1 cellular context compared by ENCODE assay signal in the genomic region with DNA sequence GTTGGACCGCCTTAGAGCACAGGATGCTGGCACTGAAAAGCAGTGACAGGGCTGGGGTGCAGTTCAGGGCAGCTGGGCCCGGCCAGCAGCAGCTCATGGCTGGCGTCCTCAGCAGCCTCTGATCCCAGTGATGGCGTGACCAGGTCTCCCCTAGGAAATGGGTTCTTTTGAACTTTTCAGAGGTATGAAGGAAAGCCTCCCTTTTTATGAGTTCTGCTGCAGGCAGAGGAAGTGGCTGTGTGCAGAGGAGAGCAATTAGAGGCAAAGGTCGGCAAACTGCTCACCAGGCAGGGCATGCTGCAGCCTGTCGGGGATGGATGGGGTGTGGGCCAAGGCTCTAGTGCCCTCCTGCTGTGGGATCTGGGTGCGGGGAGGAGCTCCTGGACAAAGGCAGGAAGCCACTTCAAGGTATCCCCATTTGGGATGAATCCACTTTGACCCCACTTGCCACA.
TF ChIP-seq lines count a peak whose summit lies in the region.

No MANE protein-coding gene starts in this region.

TF ChIP-seq in HepG2, 621 proteins besides CTCF, POLR2A, EP300 and RAD21 (continued from another document and continues in another):
- TF ChIP-seq, protein P1, sequence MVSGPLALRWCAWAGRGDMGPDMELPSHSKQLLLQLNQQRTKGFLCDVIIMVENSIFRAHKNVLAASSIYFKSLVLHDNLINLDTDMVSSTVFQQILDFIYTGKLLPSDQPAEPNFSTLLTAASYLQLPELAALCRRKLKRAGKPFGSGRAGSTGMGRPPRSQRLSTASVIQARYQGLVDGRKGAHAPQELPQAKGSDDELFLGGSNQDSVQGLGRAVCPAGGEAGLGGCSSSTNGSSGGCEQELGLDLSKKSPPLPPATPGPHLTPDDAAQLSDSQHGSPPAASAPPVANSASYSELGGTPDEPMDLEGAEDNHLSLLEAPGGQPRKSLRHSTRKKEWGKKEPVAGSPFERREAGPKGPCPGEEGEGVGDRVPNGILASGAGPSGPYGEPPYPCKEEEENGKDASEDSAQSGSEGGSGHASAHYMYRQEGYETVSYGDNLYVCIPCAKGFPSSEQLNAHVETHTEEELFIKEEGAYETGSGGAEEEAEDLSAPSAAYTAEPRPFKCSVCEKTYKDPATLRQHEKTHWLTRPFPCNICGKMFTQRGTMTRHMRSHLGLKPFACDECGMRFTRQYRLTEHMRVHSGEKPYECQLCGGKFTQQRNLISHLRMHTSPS (CRISPR knock-in tag; IDR thresholded peaks at IDR 0.05; ENCODE audit: low read depth) = peak; percentile 80; the same call in 1 of the 2 replicates
- TF ChIP-seq ZSCAN20 (CRISPR knock-in tag; IDR thresholded peaks at IDR 0.05; ENCODE audit: borderline replicate concordance) = 0 out of 2 replicates have a peak, but pooled peaks have one; percentile 33
- TF ChIP-seq MYC (CRISPR knock-in tag; IDR thresholded peaks at IDR 0.05; ENCODE audit: borderline replicate concordance) = 0 out of 2 replicates have a peak, but pooled peaks have one; percentile 63
- TF ChIP-seq, protein P2, sequence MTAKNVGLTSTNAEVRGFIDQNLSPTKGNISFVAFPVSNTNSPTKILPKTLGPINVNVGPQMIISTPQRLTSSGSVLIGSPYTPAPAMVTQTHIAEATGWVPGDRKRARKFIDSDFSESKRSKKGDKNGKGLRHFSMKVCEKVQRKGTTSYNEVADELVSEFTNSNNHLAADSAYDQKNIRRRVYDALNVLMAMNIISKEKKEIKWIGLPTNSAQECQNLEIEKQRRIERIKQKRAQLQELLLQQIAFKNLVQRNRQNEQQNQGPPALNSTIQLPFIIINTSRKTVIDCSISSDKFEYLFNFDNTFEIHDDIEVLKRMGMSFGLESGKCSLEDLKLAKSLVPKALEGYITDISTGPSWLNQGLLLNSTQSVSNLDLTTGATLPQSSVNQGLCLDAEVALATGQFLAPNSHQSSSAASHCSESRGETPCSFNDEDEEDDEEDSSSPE (CRISPR knock-in tag; IDR thresholded peaks at IDR 0.05) = no peak
- TF ChIP-seq, protein P3, sequence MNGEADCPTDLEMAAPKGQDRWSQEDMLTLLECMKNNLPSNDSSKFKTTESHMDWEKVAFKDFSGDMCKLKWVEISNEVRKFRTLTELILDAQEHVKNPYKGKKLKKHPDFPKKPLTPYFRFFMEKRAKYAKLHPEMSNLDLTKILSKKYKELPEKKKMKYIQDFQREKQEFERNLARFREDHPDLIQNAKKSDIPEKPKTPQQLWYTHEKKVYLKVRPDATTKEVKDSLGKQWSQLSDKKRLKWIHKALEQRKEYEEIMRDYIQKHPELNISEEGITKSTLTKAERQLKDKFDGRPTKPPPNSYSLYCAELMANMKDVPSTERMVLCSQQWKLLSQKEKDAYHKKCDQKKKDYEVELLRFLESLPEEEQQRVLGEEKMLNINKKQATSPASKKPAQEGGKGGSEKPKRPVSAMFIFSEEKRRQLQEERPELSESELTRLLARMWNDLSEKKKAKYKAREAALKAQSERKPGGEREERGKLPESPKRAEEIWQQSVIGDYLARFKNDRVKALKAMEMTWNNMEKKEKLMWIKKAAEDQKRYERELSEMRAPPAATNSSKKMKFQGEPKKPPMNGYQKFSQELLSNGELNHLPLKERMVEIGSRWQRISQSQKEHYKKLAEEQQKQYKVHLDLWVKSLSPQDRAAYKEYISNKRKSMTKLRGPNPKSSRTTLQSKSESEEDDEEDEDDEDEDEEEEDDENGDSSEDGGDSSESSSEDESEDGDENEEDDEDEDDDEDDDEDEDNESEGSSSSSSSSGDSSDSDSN (CRISPR knock-in tag; IDR thresholded peaks at IDR 0.05) = peak; percentile 33; the same call in 1 of the 2 replicates
- peak; percentile 44; the same call in 1 of the 2 replicates for TF ChIP-seq PHF21A (CRISPR knock-in tag; IDR thresholded peaks at IDR 0.05)
- peak; percentile 52 for TF ChIP-seq RARA (CRISPR knock-in tag; IDR thresholded peaks at IDR 0.05)
- no peak for TF ChIP-seq SIN3B (IDR thresholded peaks at IDR 0.05; ENCODE audit: low read length)
- peak; percentile 75 for TF ChIP-seq HNF4A (CRISPR knock-in tag; IDR thresholded peaks at IDR 0.05)
- TF ChIP-seq KDM5A (IDR thresholded peaks at IDR 0.05; ENCODE audit: borderline replicate concordance, low read length) = no peak
- peak; percentile 26; the same call in 1 of the 2 replicates for TF ChIP-seq ZNF788 (CRISPR knock-in tag; IDR thresholded peaks at IDR 0.05; ENCODE audit: borderline replicate concordance)
- 0 out of 2 replicates have a peak, but pooled peaks have one; percentile 24 for TF ChIP-seq HOXA5 (CRISPR knock-in tag; IDR thresholded peaks at IDR 0.05)
- no peak for TF ChIP-seq LCORL (IDR thresholded peaks at IDR 0.05)
- TF ChIP-seq LCORL (CRISPR knock-in tag; IDR thresholded peaks at IDR 0.05) = 0 out of 2 replicates have a peak, but pooled peaks have one; percentile 73
- TF ChIP-seq ZNF350 (CRISPR knock-in tag; IDR thresholded peaks at IDR 0.05; ENCODE audit: borderline replicate concordance, low read depth) = no peak
- 0 out of 2 replicates have a peak, but pooled peaks have one; percentile 25 for TF ChIP-seq ZMYM2 (CRISPR knock-in tag; IDR thresholded peaks at IDR 0.05)
- peak; percentile 16; the same call in 1 of the 2 replicates for TF ChIP-seq CEBPG (CRISPR knock-in tag; IDR thresholded peaks at IDR 0.05)
- 0 out of 2 replicates have a peak, but pooled peaks have one; percentile 40 for TF ChIP-seq ZNF205 (CRISPR knock-in tag; IDR thresholded peaks at IDR 0.05)
- peak; percentile 57; the same call in 1 of the 2 replicates for TF ChIP-seq HDAC2 (CRISPR knock-in tag; IDR thresholded peaks at IDR 0.05)
- TF ChIP-seq BRCA1 (CRISPR knock-in tag; IDR thresholded peaks at IDR 0.05) = 0 out of 2 replicates have a peak, but pooled peaks have one; percentile 30
- no peak for TF ChIP-seq FOXA1 (IDR thresholded peaks at IDR 0.05)
- TF ChIP-seq FOXA1 (CRISPR knock-in tag; IDR thresholded peaks at IDR 0.05) = peak; percentile 34; the same call in 1 of the 2 replicates
- TF ChIP-seq ZNF292 (CRISPR knock-in tag; IDR thresholded peaks at IDR 0.05; ENCODE audit: borderline replicate concordance, low read depth) = peak; percentile 98
- TF ChIP-seq, protein P4, sequence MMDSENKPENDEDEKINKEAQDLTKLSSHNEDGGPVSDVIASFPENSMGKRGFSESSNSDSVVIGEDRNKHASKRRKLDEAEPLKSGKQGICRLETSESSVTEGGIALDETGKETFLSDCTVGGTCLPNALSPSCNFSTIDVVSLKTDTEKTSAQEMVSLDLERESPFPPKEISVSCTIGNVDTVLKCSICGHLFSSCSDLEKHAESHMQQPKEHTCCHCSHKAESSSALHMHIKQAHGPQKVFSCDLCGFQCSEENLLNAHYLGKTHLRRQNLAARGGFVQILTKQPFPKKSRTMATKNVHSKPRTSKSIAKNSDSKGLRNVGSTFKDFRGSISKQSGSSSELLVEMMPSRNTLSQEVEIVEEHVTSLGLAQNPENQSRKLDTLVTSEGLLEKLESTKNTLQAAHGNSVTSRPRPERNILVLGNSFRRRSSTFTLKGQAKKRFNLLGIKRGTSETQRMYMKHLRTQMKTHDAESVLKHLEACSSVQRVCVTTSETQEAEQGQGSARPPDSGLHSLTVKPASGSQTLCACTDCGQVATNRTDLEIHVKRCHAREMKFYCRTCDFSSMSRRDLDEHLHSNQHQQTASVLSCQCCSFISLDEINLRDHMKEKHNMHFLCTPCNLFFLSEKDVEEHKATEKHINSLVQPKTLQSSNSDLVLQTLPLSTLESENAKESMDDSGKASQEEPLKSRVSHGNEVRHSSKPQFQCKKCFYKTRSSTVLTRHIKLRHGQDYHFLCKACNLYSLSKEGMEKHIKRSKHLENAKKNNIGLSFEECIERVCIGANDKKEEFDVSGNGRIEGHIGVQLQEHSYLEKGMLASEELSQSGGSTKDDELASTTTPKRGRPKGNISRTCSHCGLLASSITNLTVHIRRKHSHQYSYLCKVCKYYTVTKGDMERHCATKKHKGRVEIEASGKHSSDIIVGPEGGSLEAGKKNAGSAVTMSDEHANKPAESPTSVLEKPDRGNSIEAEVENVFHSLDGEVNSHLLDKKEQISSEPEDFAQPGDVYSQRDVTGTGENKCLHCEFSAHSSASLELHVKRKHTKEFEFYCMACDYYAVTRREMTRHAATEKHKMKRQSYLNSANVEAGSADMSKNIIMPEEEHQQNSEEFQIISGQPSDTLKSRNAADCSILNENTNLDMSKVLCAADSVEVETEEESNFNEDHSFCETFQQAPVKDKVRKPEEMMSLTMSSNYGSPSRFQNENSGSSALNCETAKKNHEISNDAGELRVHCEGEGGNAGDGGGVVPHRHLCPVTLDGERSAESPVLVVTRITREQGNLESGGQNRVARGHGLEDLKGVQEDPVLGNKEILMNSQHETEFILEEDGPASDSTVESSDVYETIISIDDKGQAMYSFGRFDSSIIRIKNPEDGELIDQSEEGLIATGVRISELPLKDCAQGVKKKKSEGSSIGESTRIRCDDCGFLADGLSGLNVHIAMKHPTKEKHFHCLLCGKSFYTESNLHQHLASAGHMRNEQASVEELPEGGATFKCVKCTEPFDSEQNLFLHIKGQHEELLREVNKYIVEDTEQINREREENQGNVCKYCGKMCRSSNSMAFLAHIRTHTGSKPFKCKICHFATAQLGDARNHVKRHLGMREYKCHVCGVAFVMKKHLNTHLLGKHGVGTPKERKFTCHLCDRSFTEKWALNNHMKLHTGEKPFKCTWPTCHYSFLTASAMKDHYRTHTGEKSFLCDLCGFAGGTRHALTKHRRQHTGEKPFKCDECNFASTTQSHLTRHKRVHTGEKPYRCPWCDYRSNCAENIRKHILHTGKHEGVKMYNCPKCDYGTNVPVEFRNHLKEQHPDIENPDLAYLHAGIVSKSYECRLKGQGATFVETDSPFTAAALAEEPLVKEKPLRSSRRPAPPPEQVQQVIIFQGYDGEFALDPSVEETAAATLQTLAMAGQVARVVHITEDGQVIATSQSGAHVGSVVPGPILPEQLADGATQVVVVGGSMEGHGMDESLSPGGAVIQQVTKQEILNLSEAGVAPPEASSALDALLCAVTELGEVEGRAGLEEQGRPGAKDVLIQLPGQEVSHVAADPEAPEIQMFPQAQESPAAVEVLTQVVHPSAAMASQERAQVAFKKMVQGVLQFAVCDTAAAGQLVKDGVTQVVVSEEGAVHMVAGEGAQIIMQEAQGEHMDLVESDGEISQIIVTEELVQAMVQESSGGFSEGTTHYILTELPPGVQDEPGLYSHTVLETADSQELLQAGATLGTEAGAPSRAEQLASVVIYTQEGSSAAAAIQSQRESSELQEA (CRISPR knock-in tag; IDR thresholded peaks at IDR 0.05; ENCODE audit: not compliant biosample characterization) = no peak
- TF ChIP-seq PPARG (CRISPR knock-in tag; conservative IDR thresholded peaks at IDR 0.05) = peak; percentile 92
- 0 out of 2 replicates have a peak, but pooled peaks have one; percentile 30 for TF ChIP-seq MEIS1 (CRISPR knock-in tag; IDR thresholded peaks at IDR 0.05; ENCODE audit: borderline replicate concordance)
- TF ChIP-seq, protein P5, sequence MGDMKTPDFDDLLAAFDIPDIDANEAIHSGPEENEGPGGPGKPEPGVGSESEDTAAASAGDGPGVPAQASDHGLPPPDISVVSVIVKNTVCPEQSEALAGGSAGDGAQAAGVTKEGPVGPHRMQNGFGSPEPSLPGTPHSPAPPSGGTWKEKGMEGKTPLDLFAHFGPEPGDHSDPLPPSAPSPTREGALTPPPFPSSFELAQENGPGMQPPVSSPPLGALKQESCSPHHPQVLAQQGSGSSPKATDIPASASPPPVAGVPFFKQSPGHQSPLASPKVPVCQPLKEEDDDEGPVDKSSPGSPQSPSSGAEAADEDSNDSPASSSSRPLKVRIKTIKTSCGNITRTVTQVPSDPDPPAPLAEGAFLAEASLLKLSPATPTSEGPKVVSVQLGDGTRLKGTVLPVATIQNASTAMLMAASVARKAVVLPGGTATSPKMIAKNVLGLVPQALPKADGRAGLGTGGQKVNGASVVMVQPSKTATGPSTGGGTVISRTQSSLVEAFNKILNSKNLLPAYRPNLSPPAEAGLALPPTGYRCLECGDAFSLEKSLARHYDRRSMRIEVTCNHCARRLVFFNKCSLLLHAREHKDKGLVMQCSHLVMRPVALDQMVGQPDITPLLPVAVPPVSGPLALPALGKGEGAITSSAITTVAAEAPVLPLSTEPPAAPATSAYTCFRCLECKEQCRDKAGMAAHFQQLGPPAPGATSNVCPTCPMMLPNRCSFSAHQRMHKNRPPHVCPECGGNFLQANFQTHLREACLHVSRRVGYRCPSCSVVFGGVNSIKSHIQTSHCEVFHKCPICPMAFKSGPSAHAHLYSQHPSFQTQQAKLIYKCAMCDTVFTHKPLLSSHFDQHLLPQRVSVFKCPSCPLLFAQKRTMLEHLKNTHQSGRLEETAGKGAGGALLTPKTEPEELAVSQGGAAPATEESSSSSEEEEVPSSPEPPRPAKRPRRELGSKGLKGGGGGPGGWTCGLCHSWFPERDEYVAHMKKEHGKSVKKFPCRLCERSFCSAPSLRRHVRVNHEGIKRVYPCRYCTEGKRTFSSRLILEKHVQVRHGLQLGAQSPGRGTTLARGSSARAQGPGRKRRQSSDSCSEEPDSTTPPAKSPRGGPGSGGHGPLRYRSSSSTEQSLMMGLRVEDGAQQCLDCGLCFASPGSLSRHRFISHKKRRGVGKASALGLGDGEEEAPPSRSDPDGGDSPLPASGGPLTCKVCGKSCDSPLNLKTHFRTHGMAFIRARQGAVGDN (CRISPR knock-in tag; IDR thresholded peaks at IDR 0.05) = peak; percentile 96
- no peak for TF ChIP-seq POLR2AphosphoS5 (IDR thresholded peaks at IDR 0.05; ENCODE audit: low read depth, low read length)
- TF ChIP-seq ZBTB38 (CRISPR knock-in tag; IDR thresholded peaks at IDR 0.05) = peak; percentile 28; the same call in 1 of the 2 replicates
- peak; percentile 66 for TF ChIP-seq POGZ (CRISPR knock-in tag; IDR thresholded peaks at IDR 0.05)
- no peak for TF ChIP-seq GABPA (IDR thresholded peaks at IDR 0.05; ENCODE audit: low read depth, low read length)
- TF ChIP-seq GABPA (CRISPR knock-in tag; IDR thresholded peaks at IDR 0.05; ENCODE audit: low read depth) = peak; percentile 33; the same call in 1 of the 2 replicates
- no peak for TF ChIP-seq MTA1 (CRISPR knock-in tag; IDR thresholded peaks at IDR 0.05; ENCODE audit: borderline replicate concordance)
- TF ChIP-seq HOXA9 (CRISPR knock-in tag; IDR thresholded peaks at IDR 0.05; ENCODE audit: borderline replicate concordance) = no peak
- TF ChIP-seq SATB2 (CRISPR knock-in tag; IDR thresholded peaks at IDR 0.05) = no peak
- TF ChIP-seq ZSCAN22 (CRISPR knock-in tag; IDR thresholded peaks at IDR 0.05) = no peak
- 0 out of 2 replicates have a peak, but pooled peaks have one; percentile 30 for TF ChIP-seq ZNF331 (CRISPR knock-in tag; IDR thresholded peaks at IDR 0.05)
- TF ChIP-seq ZNF234 (CRISPR knock-in tag; conservative IDR thresholded peaks at IDR 0.05) = no peak
- peak; percentile 30; the same call in 1 of the 2 replicates for TF ChIP-seq ZNF614 (CRISPR knock-in tag; IDR thresholded peaks at IDR 0.05; ENCODE audit: borderline replicate concordance)
- TF ChIP-seq HOXA3 (CRISPR knock-in tag; IDR thresholded peaks at IDR 0.05) = peak; percentile 77; the same call in 1 of the 2 replicates
- peak; percentile 41; the same call in 1 of the 2 replicates for TF ChIP-seq SOX5 (CRISPR knock-in tag; IDR thresholded peaks at IDR 0.05; ENCODE audit: borderline replicate concordance)
- TF ChIP-seq ZNF605 (CRISPR knock-in tag; IDR thresholded peaks at IDR 0.05) = peak; percentile 46; the same call in 1 of the 2 replicates
